18 cellular contexts compared by ENCODE assay signal in genomic region chr7:161786-162185, GRCh38. TPM values are rescaled to one million over a fixed set of nuclear protein-coding genes. Genes with fewer than 3 reads are reported as not detected.
"Had no signal": no experiment of that assay in that cellular context is flagged by ENCODE, and none has a peak within 500 bp of the region (broad histone marks: within the 10 kb centered on the region; RNA-seq: fewer than 3 reads in every experiment).

No MANE protein-coding gene starts in this region.

- H3K27me3 Mint-ChIP-seq: activated naive CD8-positive, alpha-beta T cell had no signal

- H3K27me3 ChIP-seq: adrenal gland, gastroesophageal sphincter, neural progenitor cell, thyroid gland had no signal

- H3K9ac ChIP-seq: neural progenitor cell had no signal

- H3K4me3 ChIP-seq: adrenal gland, breast epithelium, coronary artery, gastroesophageal sphincter, neural progenitor cell, thyroid gland had no signal

- H3K9me3 Mint-ChIP-seq: naive thymus-derived CD4-positive, alpha-beta T cell; neural progenitor cell; stimulated activated naive CD8-positive, alpha-beta T cell treated with anti-CD3 and anti-CD28 coated beads, Interleukin-15, Interleukin-2, amounts not matched to agents 100 ng/mL and 50 ng/mL, for 24 hours; T-helper 1 cell treated with Interleukin-12 subunit alpha and Interleukin-12 subunit beta and Interleukin-4 antibody, amounts not matched to agents 30 μg/mL and 1 μg/mL, for 36 hours; WTC11 had no signal

- H3K4me2 ChIP-seq: neural progenitor cell had no signal

- DNase-seq: activated gamma-delta T cell treated with Interleukin-2 at 50 U/mL for 16 hours; activated T-cell treated with anti-CD3 and anti-CD28 coated beads, Interleukin-2, amount 50 U/mL, for 1 hour; naive thymus-derived CD4-positive, alpha-beta T cell; retina; stimulated activated CD4-positive, alpha-beta T cell treated with anti-CD3 and anti-CD28 coated beads, Interleukin-12 subunit alpha, Interleukin-12 subunit beta, amount 100 ng/mL, for 4 hours; substantia nigra; T1000 had no signal

- H3K9me3 ChIP-seq: adrenal gland, breast epithelium, gastroesophageal sphincter, thyroid gland had no signal

- H3K4me3 Mint-ChIP-seq: activated naive CD8-positive, alpha-beta T cell; naive thymus-derived CD4-positive, alpha-beta T cell; neural progenitor cell; stimulated activated naive CD8-positive, alpha-beta T cell treated with anti-CD3 and anti-CD28 coated beads, Interleukin-15, Interleukin-2, amounts not matched to agents 100 ng/mL and 50 ng/mL, for 24 hours; T-helper 1 cell treated with Interleukin-12 subunit alpha and Interleukin-12 subunit beta and Interleukin-4 antibody, amounts not matched to agents 30 μg/mL and 1 μg/mL, for 36 hours; WTC11 had no signal

- H3K27ac ChIP-seq: adrenal gland, breast epithelium, coronary artery, gastroesophageal sphincter, neural progenitor cell had no signal

- H3K4me1 ChIP-seq: adrenal gland, breast epithelium had no signal

- H3K36me3 ChIP-seq: adrenal gland, breast epithelium, gastroesophageal sphincter, neural progenitor cell, thyroid gland had no signal

- H3K27ac Mint-ChIP-seq: activated naive CD8-positive, alpha-beta T cell; naive thymus-derived CD4-positive, alpha-beta T cell; neural progenitor cell; progenitor cell of endocrine pancreas; stimulated activated naive CD8-positive, alpha-beta T cell treated with anti-CD3 and anti-CD28 coated beads, Interleukin-15, Interleukin-2, amounts not matched to agents 100 ng/mL and 50 ng/mL, for 24 hours; T-helper 1 cell treated with Interleukin-12 subunit alpha and Interleukin-12 subunit beta and Interleukin-4 antibody, amounts not matched to agents 30 μg/mL and 1 μg/mL, for 36 hours; WTC11 had no signal

- H3K36me3 Mint-ChIP-seq: activated naive CD8-positive, alpha-beta T cell; naive thymus-derived CD4-positive, alpha-beta T cell; neural progenitor cell; WTC11 had no signal

- ATAC-seq: gastroesophageal sphincter; naive thymus-derived CD4-positive, alpha-beta T cell; WTC11 had no signal

RNA-seq across cellular contexts. Expression of gene FAM20C, which starts 30.6 kb away (rescaled TPM):
- polyA plus RNA-seq: naive thymus-derived CD4-positive, alpha-beta T cell had no signal
